Comparison of ENCODE assay signal across 9 cellular contexts in the genomic region with DNA sequence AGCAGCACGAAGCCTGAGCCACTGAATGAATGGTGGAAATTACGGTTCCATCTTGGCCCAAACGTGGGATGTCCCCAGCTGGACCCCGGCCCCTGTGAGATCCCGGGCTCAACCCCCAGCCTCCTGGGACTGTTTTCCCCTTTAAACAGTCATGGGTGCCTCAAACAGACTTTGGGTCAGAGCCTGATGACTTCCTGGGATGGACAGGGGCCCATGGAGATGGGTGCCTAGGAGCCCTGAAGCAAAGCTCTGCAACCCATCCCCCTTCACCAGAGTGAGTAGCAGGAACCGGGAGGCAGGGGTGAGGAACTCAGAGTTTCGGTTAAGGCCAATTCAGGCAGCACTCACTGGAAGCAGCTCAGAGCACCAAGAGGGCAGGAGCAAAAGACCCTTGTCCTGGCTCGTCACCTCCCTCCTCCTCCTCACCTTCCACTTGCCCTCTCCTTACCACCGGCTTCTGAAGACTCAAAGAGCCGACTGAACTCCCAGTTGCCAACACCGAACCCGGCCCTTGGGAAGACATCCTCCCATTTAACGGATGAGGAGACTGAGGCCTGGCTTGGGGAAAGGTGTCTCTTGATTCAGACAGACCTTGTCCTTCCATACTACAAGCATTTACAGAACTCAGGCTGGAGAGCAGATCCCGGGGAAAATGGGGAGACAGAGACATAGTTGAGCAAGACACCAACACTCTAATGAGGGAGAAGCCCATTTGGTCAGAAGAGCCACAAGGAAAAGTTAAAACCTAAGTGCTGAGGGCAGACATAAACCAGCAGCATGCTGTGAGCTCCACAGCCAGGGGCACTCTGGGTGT. TPM values are rescaled to one million over a fixed set of nuclear protein-coding genes. Genes with fewer than 3 reads are reported as not detected.
A peak's percentile ranks its signal among the peaks of the same experiment; 100 is the strongest.
DNase-seq lines count a peak whose midpoint lies in the region; ATAC-seq and TF ChIP-seq lines count a peak whose summit lies in the region.
"Had no signal": no experiment of that assay in that cellular context is flagged by ENCODE, and none has a peak within 500 bp of the region (broad histone marks: within the 10 kb centered on the region; RNA-seq: fewer than 3 reads in every experiment).

No MANE protein-coding gene starts in this region.

- TF ChIP-seq CTCF in BJ (IDR thresholded peaks at IDR 0.05; ENCODE audit: insufficient read depth, low read depth, low read length) (no peak), dorsolateral prefrontal cortex (IDR thresholded peaks at IDR 0.05 in 54 of 56, conservative IDR thresholded peaks at IDR 0.05 in 2 of 56; ENCODE audit: low read depth in 1 of 56, partially characterized antibody in 56 of 56) (no peak), neural cell (IDR thresholded peaks at IDR 0.05; ENCODE audit: poor library complexity, severe bottlenecking) (no peak)

- TF ChIP-seq RAD21 in neural cell (conservative IDR thresholded peaks at IDR 0.05): no peak

- CTCF ChIA-PET in BJ (lab: Yijun Ruan, JAX): interaction anchor here (0.8 to 3.2 kb wide), 5 partner anchors 10 to 117 kb away, joined by 3 to 13 read pairs (median 4); partner anchors contain the start of gene DSN1

- H3K36me3 ChIP-seq in BJ (ENCODE audit: control insufficient read depth, insufficient read depth, low read length) (no peaks in the 10 kb centered on the region; the same call in 1 of the 2 replicates), neural cell (ENCODE audit: insufficient read depth, low read length) (no peaks in the 10 kb centered on the region)

- H3F3A ChIP-seq in neural cell (ENCODE audit: insufficient read depth, low read length, poor library complexity, severe bottlenecking): no peaks in the 10 kb centered on the region

- H3K9ac ChIP-seq in neural cell (ENCODE audit: low read length): peak overlapping the region; percentile 80

- DNase-seq in BJ (ENCODE audit: low read depth): no peak
- DNase-seq in MV-4-11 (lab: John Stamatoyannopoulos, UW): peak; percentile 55
- DNase-seq in dorsolateral prefrontal cortex: no peak
- no peak for DNase-seq in HuH-7.5 (ENCODE audit: low spot score)

- no peak for TF ChIP-seq EP300 in neural cell (conservative IDR thresholded peaks at IDR 0.05; ENCODE audit: poor library complexity, severe bottlenecking)

- H3K79me2 ChIP-seq in neural cell (replicated peaks; ENCODE audit: insufficient read depth, low read length): peaks cover 64% of the 10 kb centered on the region

- intact Hi-C loops in dorsolateral prefrontal cortex (cut with DNase I): loop anchor here (2.0 to 10.0 kb wide), 6 partner anchors 26 to 256 kb away; partner anchors contain the start of genes RAB5IF (in 2 of the 2) and DSN1 (in 1 of the 2)

- peaks cover 56% of the 10 kb centered on the region for H4K20me1 ChIP-seq in neural cell (ENCODE audit: insufficient read depth)

- H3K27ac ChIP-seq in dorsolateral prefrontal cortex (peak overlapping the region; percentile 20 to 96 (median 91)), neural cell (ENCODE audit: low read length) (no peak overlapping the region)
- H3K27ac ChIP-seq: SK-N-MC had no signal

- no peak overlapping the region for H2AFZ ChIP-seq in neural cell (ENCODE audit: low read depth, low read length)

- H3K9me3 ChIP-seq in neural cell (ENCODE audit: low read length): no peaks in the 10 kb centered on the region

- peak overlapping the region; percentile 86 for H3K4me2 ChIP-seq in neural cell (ENCODE audit: low read length)

- peak overlapping the region; percentile 61 for H3K4me3 ChIP-seq in BJ (ENCODE audit: low read depth, low read length)
- H3K4me3 ChIP-seq in dorsolateral prefrontal cortex: peak overlapping the region; percentile 48 to 85 (median 69)
- peak overlapping the region; percentile 88 for H3K4me3 ChIP-seq in neural cell (ENCODE audit: low read length)

- H3K9me2 ChIP-seq in neural cell (ENCODE audit: insufficient read depth, low read length): no peaks in the 10 kb centered on the region

- H3K27me3 ChIP-seq in BJ (ENCODE audit: control insufficient read depth, insufficient read depth, low read length) (no peaks in the 10 kb centered on the region), dorsolateral prefrontal cortex (no peaks in the 10 kb centered on the region), neural cell (ENCODE audit: insufficient read depth, low read depth, low read length) (no peaks in the 10 kb centered on the region)

- ATAC-seq in HG03280 (IDR thresholded peaks at IDR 0.05; ENCODE audit: unreplicated experiment): no peak
- ATAC-seq in GM19395 (IDR thresholded peaks at IDR 0.05; ENCODE audit: unreplicated experiment): no peak
- ATAC-seq in GM18519 (IDR thresholded peaks at IDR 0.05; ENCODE audit: low FRiP score, unreplicated experiment): no peak

- POLR2A ChIA-PET in BJ (lab: Charles Lee): interaction anchor here (1.3 kb wide), 1 partner anchor 13 kb away, joined by 5 read pairs; no protein-coding TSS in a partner anchor

TF ChIP-seq in neural cell, 6 proteins besides CTCF, POLR2A, EP300 and RAD21:
- TF ChIP-seq REST (IDR thresholded peaks at IDR 0.05; ENCODE audit: borderline replicate concordance): no peak
- no peak for TF ChIP-seq EZH2 (IDR thresholded peaks at IDR 0.05; ENCODE audit: borderline replicate concordance, insufficient read depth, low read length, poor library complexity, severe bottlenecking)
- TF ChIP-seq POLR2AphosphoS5 (IDR thresholded peaks at IDR 0.05): no peak
- TF ChIP-seq MXI1 (conservative IDR thresholded peaks at IDR 0.05; ENCODE audit: poor library complexity, severe bottlenecking): no peak
- TF ChIP-seq SMC3 (conservative IDR thresholded peaks at IDR 0.05; ENCODE audit: poor library complexity): no peak
- TF ChIP-seq TAF1 (IDR thresholded peaks at IDR 0.05; ENCODE audit: low read depth): no peak

RNA-seq across cellular contexts. Expression of gene TLDC2, which starts 14.9 kb away (rescaled TPM):
- 0.37 and 0.54 TPM in 2 replicates for polyA plus RNA-seq in BJ (2011; rRNA removed)
- polyA minus RNA-seq in BJ (2011; rRNA and poly(A)+ RNA removed): 0.36 TPM in 1 of 2 replicates, not detected in the other
- total RNA-seq in dorsolateral prefrontal cortex: under 1 TPM in 4 of 120 experiments, not detected in 116; 0.32 to 0.57 (median 0.38) TPM
- polyA plus RNA-seq in neural cell: not detected in 2 replicates
- not detected in 2 replicates for polyA minus RNA-seq in neural cell
